2 cellular contexts compared by ENCODE assay signal in genomic region chr20:38730167-38730988, GRCh38.
TF ChIP-seq lines count a peak whose summit lies in the region.

No MANE protein-coding gene starts in this region.

TF ChIP-seq in K562, 482 proteins besides CTCF, POLR2A, EP300 and RAD21 (continued from another document):
- TF ChIP-seq POLR3A (IDR thresholded peaks at IDR 0.05; ENCODE audit: borderline replicate concordance, extremely low read depth, insufficient read depth, insufficient read length): no peak
- no peak for TF ChIP-seq PURB (CRISPR knock-in tag; IDR thresholded peaks at IDR 0.05; ENCODE audit: low read depth)
- TF ChIP-seq PRDM10 (IDR thresholded peaks at IDR 0.05; ENCODE audit: partially characterized antibody): no peak

TF ChIP-seq in neural cell, 6 proteins besides CTCF, POLR2A, EP300 and RAD21 (continued from another document):
- TF ChIP-seq TAF1 (IDR thresholded peaks at IDR 0.05; ENCODE audit: low read depth): no peak
- TF ChIP-seq, protein P1, sequence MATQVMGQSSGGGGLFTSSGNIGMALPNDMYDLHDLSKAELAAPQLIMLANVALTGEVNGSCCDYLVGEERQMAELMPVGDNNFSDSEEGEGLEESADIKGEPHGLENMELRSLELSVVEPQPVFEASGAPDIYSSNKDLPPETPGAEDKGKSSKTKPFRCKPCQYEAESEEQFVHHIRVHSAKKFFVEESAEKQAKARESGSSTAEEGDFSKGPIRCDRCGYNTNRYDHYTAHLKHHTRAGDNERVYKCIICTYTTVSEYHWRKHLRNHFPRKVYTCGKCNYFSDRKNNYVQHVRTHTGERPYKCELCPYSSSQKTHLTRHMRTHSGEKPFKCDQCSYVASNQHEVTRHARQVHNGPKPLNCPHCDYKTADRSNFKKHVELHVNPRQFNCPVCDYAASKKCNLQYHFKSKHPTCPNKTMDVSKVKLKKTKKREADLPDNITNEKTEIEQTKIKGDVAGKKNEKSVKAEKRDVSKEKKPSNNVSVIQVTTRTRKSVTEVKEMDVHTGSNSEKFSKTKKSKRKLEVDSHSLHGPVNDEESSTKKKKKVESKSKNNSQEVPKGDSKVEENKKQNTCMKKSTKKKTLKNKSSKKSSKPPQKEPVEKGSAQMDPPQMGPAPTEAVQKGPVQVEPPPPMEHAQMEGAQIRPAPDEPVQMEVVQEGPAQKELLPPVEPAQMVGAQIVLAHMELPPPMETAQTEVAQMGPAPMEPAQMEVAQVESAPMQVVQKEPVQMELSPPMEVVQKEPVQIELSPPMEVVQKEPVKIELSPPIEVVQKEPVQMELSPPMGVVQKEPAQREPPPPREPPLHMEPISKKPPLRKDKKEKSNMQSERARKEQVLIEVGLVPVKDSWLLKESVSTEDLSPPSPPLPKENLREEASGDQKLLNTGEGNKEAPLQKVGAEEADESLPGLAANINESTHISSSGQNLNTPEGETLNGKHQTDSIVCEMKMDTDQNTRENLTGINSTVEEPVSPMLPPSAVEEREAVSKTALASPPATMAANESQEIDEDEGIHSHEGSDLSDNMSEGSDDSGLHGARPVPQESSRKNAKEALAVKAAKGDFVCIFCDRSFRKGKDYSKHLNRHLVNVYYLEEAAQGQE (IDR thresholded peaks at IDR 0.05; ENCODE audit: borderline replicate concordance): no peak
- no peak for TF ChIP-seq EZH2 (IDR thresholded peaks at IDR 0.05; ENCODE audit: borderline replicate concordance, insufficient read depth, low read length, poor library complexity, severe bottlenecking)
- no peak for TF ChIP-seq MXI1 (conservative IDR thresholded peaks at IDR 0.05; ENCODE audit: poor library complexity, severe bottlenecking)
